In genomic region chr2:66446924-66447323, GRCh38 we compare ENCODE assay signal across 12 cellular contexts. TPM values are rescaled to one million over a fixed set of nuclear protein-coding genes. Genes with fewer than 3 reads are reported as not detected.
A peak's percentile ranks its signal among the peaks of the same experiment; 100 is the strongest.
DNase-seq lines count a peak whose midpoint lies in the region; TF ChIP-seq lines count a peak whose summit lies in the region.
"Had no signal": no experiment of that assay in that cellular context is flagged by ENCODE, and none has a peak within 500 bp of the region (broad histone marks: within the 10 kb centered on the region; RNA-seq: fewer than 3 reads in every experiment).

No MANE protein-coding gene starts in this region.

- peaks cover 41% of the 10 kb centered on the region for H3K27me3 Mint-ChIP-seq in T-helper 2 cell treated with Interferon-gamma antibody and Interleukin-4, amounts not matched to agents 5 μg/mL and 100 μg/mL, for 36 hours (ENCODE audit: low read depth)
- H3K27me3 Mint-ChIP-seq in activated CD4-positive, alpha-beta T cell treated with anti-CD3 and anti-CD28 coated beads, Interleukin-2, amount 10 ng/mL, durations not matched to agents 7 days and 5 days = peaks cover 43% of the 10 kb centered on the region

- H2AFZ ChIP-seq in mesenchymal stem cell (ENCODE audit: low read depth, low read length) = no peak overlapping the region
- H2AFZ ChIP-seq: PC-9 had no signal

- H4K8ac ChIP-seq in mesenchymal stem cell (ENCODE audit: low read length) = peak overlapping the region; percentile 64

- H2BK120ac ChIP-seq in mesenchymal stem cell (ENCODE audit: low read depth, low read length) = peak overlapping the region; percentile 98

- H2AK5ac ChIP-seq in mesenchymal stem cell (ENCODE audit: low read length, severe bottlenecking) = no peak overlapping the region

- H3K4me3 Mint-ChIP-seq in T-helper 2 cell treated with Interferon-gamma antibody and Interleukin-4, amounts not matched to agents 5 μg/mL and 100 μg/mL, for 36 hours = no peak overlapping the region
- no peak overlapping the region for H3K4me3 Mint-ChIP-seq in activated CD4-positive, alpha-beta T cell treated with anti-CD3 and anti-CD28 coated beads, Interleukin-2, amount 10 ng/mL, durations not matched to agents 7 days and 5 days

- no peak overlapping the region for H2BK5ac ChIP-seq in mesenchymal stem cell (ENCODE audit: low read depth, low read length, poor library complexity, severe bottlenecking)

- H3K23ac ChIP-seq in mesenchymal stem cell (ENCODE audit: low read length in 2 of 2) = peak overlapping the region in 1 of 2 experiments; percentile 46

- H4K91ac ChIP-seq in mesenchymal stem cell (ENCODE audit: low read length) = no peak overlapping the region

- no peaks in the 10 kb centered on the region for H3K9me3 ChIP-seq in HUES48 (ENCODE audit: control insufficient read depth, insufficient read depth, low read length)
- no peaks in the 10 kb centered on the region for H3K9me3 ChIP-seq in mesenchymal stem cell (ENCODE audit: control insufficient read depth, low read length)
- H3K9me3 ChIP-seq in testis = no peaks in the 10 kb centered on the region

- H3K4me3 ChIP-seq in HUES48 (ENCODE audit: low read depth, low read length) = peak overlapping the region; percentile 53
- peak overlapping the region; percentile 59 for H3K4me3 ChIP-seq in coronary artery
- H3K4me3 ChIP-seq in mesenchymal stem cell (ENCODE audit: insufficient read depth in 1 of 2, low read depth in 1 of 2, low read length in 2 of 2) = peak overlapping the region in 1 of 2 experiments; percentile 72
- H3K4me3 ChIP-seq in testis = peak overlapping the region; percentile 34 to 59
- H3K4me3 ChIP-seq: PC-9 had no signal

- WGBS in mesenchymal stem cell = 58% methylated on average over 6 of the region's 8 CpGs
- WGBS in testis, 2 donors = 47 to 48% methylated on average over 8 of the region's 8 CpGs

- no peak overlapping the region for H3K4me2 ChIP-seq in mesenchymal stem cell (ENCODE audit: low read length, poor library complexity, severe bottlenecking)
- H3K4me2 ChIP-seq: KMS-11, PC-9 had no signal

- intact Hi-C loops in testis (cut with DNase I; ENCODE audit: low total_unique reads) = no loop called here

- CTCF ChIA-PET in activated CD4-positive, alpha-beta T cell treated with anti-CD3 and anti-CD28 coated beads, Interleukin-2, amount 10 ng/mL, durations not matched to agents 7 days and 5 days (lab: Charles Lee) = no interaction called here

- no peak overlapping the region for H2BK12ac ChIP-seq in mesenchymal stem cell (ENCODE audit: low read length in 2 of 2)

- no peak overlapping the region for H3K9ac ChIP-seq in HUES48 (ENCODE audit: low read depth, low read length)
- peak overlapping the region; percentile 99 for H3K9ac ChIP-seq in mesenchymal stem cell (ENCODE audit: low read length)
- H3K9ac ChIP-seq: KMS-11 had no signal

- peaks cover 4% of the 10 kb centered on the region for H3K79me1 ChIP-seq in mesenchymal stem cell (replicated peaks; ENCODE audit: low read length, poor library complexity, severe bottlenecking)

- H3K4ac ChIP-seq in mesenchymal stem cell (ENCODE audit: low read depth in 1 of 2, low read length in 2 of 2) = peak overlapping the region in 1 of 2 experiments; percentile 64

- no peaks in the 10 kb centered on the region for H3K9me3 Mint-ChIP-seq in T-helper 2 cell treated with Interferon-gamma antibody and Interleukin-4, amounts not matched to agents 5 μg/mL and 100 μg/mL, for 36 hours
- no peaks in the 10 kb centered on the region for H3K9me3 Mint-ChIP-seq in activated CD4-positive, alpha-beta T cell treated with anti-CD3 and anti-CD28 coated beads, Interleukin-2, amount 10 ng/mL, durations not matched to agents 7 days and 5 days

- no peaks in the 10 kb centered on the region for H3K36me3 Mint-ChIP-seq in T-helper 2 cell treated with Interferon-gamma antibody and Interleukin-4, amounts not matched to agents 5 μg/mL and 100 μg/mL, for 36 hours (ENCODE audit: low read depth)
- no peaks in the 10 kb centered on the region for H3K36me3 Mint-ChIP-seq in activated CD4-positive, alpha-beta T cell treated with anti-CD3 and anti-CD28 coated beads, Interleukin-2, amount 10 ng/mL, durations not matched to agents 7 days and 5 days (ENCODE audit: low read depth)

- POLR2A ChIA-PET in activated CD4-positive, alpha-beta T cell treated with anti-CD3 and anti-CD28 coated beads, Interleukin-2, amount 10 ng/mL, durations not matched to agents 7 days and 5 days (lab: Charles Lee) = no interaction called here

- DNase-seq in coronary artery (ENCODE audit: low spot score) = no peak
- DNase-seq in mesenchymal stem cell = no peak
- DNase-seq in testis = no peak
- no peak for DNase-seq in SW 1271 (lab: John Stamatoyannopoulos, UW)
- no peak for DNase-seq in T-helper 2 cell treated with Interferon-gamma antibody and Interleukin-4, amounts not matched to agents 5 μg/mL and 100 μg/mL, for 36 hours (ENCODE audit: low spot score)
- DNase-seq in activated CD4-positive, alpha-beta T cell treated with anti-CD3 and anti-CD28 coated beads, Interleukin-2, amount 10 ng/mL, durations not matched to agents 7 days and 5 days = no peak
- DNase-seq: Calu3, NCI-H2081 treated with DMSO at 0.1 percent for 48 hours, PC-9, T-helper 9 cell had no signal

- no peak overlapping the region for H2BK15ac ChIP-seq in mesenchymal stem cell (ENCODE audit: low read depth, poor library complexity, severe bottlenecking)

- no peak overlapping the region for H3K14ac ChIP-seq in mesenchymal stem cell (ENCODE audit: low read length in 2 of 2)

- H3K36me3 ChIP-seq in HUES48 (ENCODE audit: control insufficient read depth, insufficient read depth, low read length) = no peaks in the 10 kb centered on the region
- H3K36me3 ChIP-seq in mesenchymal stem cell (ENCODE audit: control insufficient read depth in 1 of 2, insufficient read depth in 2 of 2, low read depth in 1 of 2, low read length in 2 of 2) = peaks cover 6 to 13% of the 10 kb centered on the region in 2 experiments
- H3K36me3 ChIP-seq in testis (ENCODE audit: low read depth, missing control alignments) = no peaks in the 10 kb centered on the region

- TF ChIP-seq POLR2A in testis (IDR thresholded peaks at IDR 0.05) = no peak

- no peaks in the 10 kb centered on the region for H3K4me1 Mint-ChIP-seq in T-helper 2 cell treated with Interferon-gamma antibody and Interleukin-4, amounts not matched to agents 5 μg/mL and 100 μg/mL, for 36 hours (ENCODE audit: low read depth)
- no peaks in the 10 kb centered on the region for H3K4me1 Mint-ChIP-seq in activated CD4-positive, alpha-beta T cell treated with anti-CD3 and anti-CD28 coated beads, Interleukin-2, amount 10 ng/mL, durations not matched to agents 7 days and 5 days

- TF ChIP-seq CTCF in coronary artery (IDR thresholded peaks at IDR 0.05) (no peak), testis (IDR thresholded peaks at IDR 0.05) (no peak)

- H3K27me3 ChIP-seq in HUES48 (ENCODE audit: control insufficient read depth, insufficient read depth, low read length) = peaks cover 73% of the 10 kb centered on the region
- H3K27me3 ChIP-seq in mesenchymal stem cell (ENCODE audit: control insufficient read depth in 1 of 2, insufficient read depth in 1 of 2, low read length in 2 of 2) = peaks cover 0 to 10% of the 10 kb centered on the region in 2 experiments
- H3K27me3 ChIP-seq in testis = no peaks in the 10 kb centered on the region

- H3K27ac ChIP-seq in HUES48 (ENCODE audit: low read depth, low read length) = peak overlapping the region; percentile 17
- peak overlapping the region in 1 of 2 donors; percentile 86 for H3K27ac ChIP-seq in coronary artery
- H3K27ac ChIP-seq in mesenchymal stem cell (ENCODE audit: low read length, poor library complexity, severe bottlenecking) = no peak overlapping the region
- peak overlapping the region; percentile 73 to 89 for H3K27ac ChIP-seq in testis
- H3K27ac ChIP-seq: KMS-11, PC-9 had no signal

- H3K27ac Mint-ChIP-seq in T-helper 2 cell treated with Interferon-gamma antibody and Interleukin-4, amounts not matched to agents 5 μg/mL and 100 μg/mL, for 36 hours = no peak overlapping the region
- H3K27ac Mint-ChIP-seq in activated CD4-positive, alpha-beta T cell treated with anti-CD3 and anti-CD28 coated beads, Interleukin-2, amount 10 ng/mL, durations not matched to agents 7 days and 5 days = no peak overlapping the region

- H3K4me1 ChIP-seq in HUES48 (ENCODE audit: control insufficient read depth, insufficient read depth, low read length) = peaks cover 53% of the 10 kb centered on the region
- peaks cover 15% of the 10 kb centered on the region for H3K4me1 ChIP-seq in mesenchymal stem cell (ENCODE audit: control insufficient read depth, insufficient read depth, low read depth, low read length)
- H3K4me1 ChIP-seq in testis = peaks cover 3% of the 10 kb centered on the region

- H3K18ac ChIP-seq in mesenchymal stem cell (ENCODE audit: low read depth in 1 of 2, low read length in 2 of 2) = peak overlapping the region; percentile 54 to 100

RNA-seq across cellular contexts. Expression of gene MEIS1, which starts 12.0 kb away (rescaled TPM):
- polyA plus RNA-seq in mesenchymal stem cell (2013, experiment 1 of 2) = 24.4 TPM
- polyA plus RNA-seq in mesenchymal stem cell (2013, experiment 2 of 2) = 23.5 TPM
- total RNA-seq in testis = 10 to 100 TPM; 10.8 to 13.8 TPM
- 13.5 TPM for polyA plus RNA-seq in testis (ENCODE audit: insufficient read depth, low read depth, low replicate concordance)
- total RNA-seq in activated CD4-positive, alpha-beta T cell treated with anti-CD3 and anti-CD28 coated beads, Interleukin-2, amount 10 ng/mL, durations not matched to agents 7 days and 5 days = not detected

Comparison
In these comparisons a context has a peak if more than half of its experiments do, and no peak if none do; other contexts are left out.
1. RNA of gene MEIS1, which starts 12.0 kb away (total RNA-seq): 10.8 to 13.8 TPM in testis; not detected in activated CD4-positive, alpha-beta T cell treated with anti-CD3 and anti-CD28 coated beads, Interleukin-2, amount 10 ng/mL, durations not matched to agents 7 days and 5 days; every median in the first group is over 10 times any median in the second.